In the genomic region with DNA sequence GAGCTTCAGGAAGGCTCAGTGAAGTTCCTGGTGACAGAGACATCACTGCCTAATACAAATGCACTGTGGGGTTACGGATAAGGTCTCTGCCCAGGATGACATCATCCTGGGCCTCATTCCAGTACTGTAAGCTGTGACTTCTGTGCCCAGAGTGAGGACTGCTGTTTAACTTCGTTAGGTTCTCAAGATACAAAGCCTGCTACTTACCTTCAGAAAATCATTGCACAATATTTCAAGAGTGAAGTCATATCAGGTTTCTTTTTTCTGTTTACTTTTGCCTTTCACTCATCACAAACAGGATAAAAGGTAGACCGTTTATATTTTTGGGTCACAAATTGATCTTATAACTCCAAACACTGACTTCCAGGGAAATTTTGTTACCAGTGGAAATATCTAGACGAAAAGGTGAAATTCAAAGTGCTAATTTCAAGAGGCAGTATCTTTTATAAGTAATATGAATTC, we compare ENCODE assay signal across 10 cellular contexts.
DNase-seq lines count a peak whose midpoint lies in the region; ATAC-seq, FAIRE-seq and TF ChIP-seq lines count a peak whose summit lies in the region.
"Had no signal": no experiment of that assay in that cellular context is flagged by ENCODE, and none has a peak within 500 bp of the region (broad histone marks: within the 10 kb centered on the region; RNA-seq: fewer than 3 reads in every experiment).

No MANE protein-coding gene starts in this region.

- intact Hi-C loops in lower lobe of right lung (cut with DNase I), result loop anchor here (10.0 kb wide), 1 partner anchor 172 kb away; no protein-coding TSS in a partner anchor

- H3K36me3 ChIP-seq in bronchial epithelial cell (ENCODE audit: control insufficient read depth, insufficient read depth, low read length) (no peaks in the 10 kb centered on the region), lower lobe of right lung (no peaks in the 10 kb centered on the region)
- H3K36me3 ChIP-seq: Peyer's patch had no signal

- no peak overlapping the region for H3K27ac ChIP-seq in lower lobe of right lung
- H3K27ac ChIP-seq: Peyer's patch had no signal

- H3K27me3 ChIP-seq in bronchial epithelial cell (ENCODE audit: control insufficient read depth, insufficient read depth, low read length), result no peaks in the 10 kb centered on the region
- H3K27me3 ChIP-seq in lower lobe of right lung (ENCODE audit: low read depth), result no peaks in the 10 kb centered on the region
- H3K27me3 ChIP-seq: Peyer's patch had no signal

- no peak overlapping the region for H3K4me3 ChIP-seq in bronchial epithelial cell (ENCODE audit: low read depth, low read length)
- H3K4me3 ChIP-seq in lower lobe of right lung, result no peak overlapping the region
- H3K4me3 ChIP-seq: Peyer's patch had no signal

- in situ Hi-C loops in Caki2 (cut with HindIII; ENCODE audit: low pct_unique_long_range_greater_than_20kb, low sequenced_read_pairs), result no loop called here

- ATAC-seq in lower lobe of right lung, result peak; percentile 91 to 96

- no peaks in the 10 kb centered on the region for H3K9me3 ChIP-seq in lower lobe of right lung
- H3K9me3 ChIP-seq: Peyer's patch had no signal

- peaks cover 12% of the 10 kb centered on the region for H3K4me1 ChIP-seq in lower lobe of right lung
- H3K4me1 ChIP-seq: Peyer's patch had no signal

- no peak for TF ChIP-seq CTCF in bronchial epithelial cell (IDR thresholded peaks at IDR 0.05; ENCODE audit: insufficient read depth, low read length, severe bottlenecking)
- no peak for TF ChIP-seq CTCF in lower lobe of right lung (IDR thresholded peaks at IDR 0.05)

- peak; percentile 18 for FAIRE-seq in bronchial epithelial cell (lab: Jason Lieb, UNC)

- DNase-seq in Caki2 (ENCODE audit: low read depth) (peak; percentile 90), HUDEP-2 (lab: John Stamatoyannopoulos, UW; ENCODE audit: unreplicated experiment in 76 of 76) (peak in 70 of 76 experiments; percentile 7 to 84 (median 50)), bronchial epithelial cell (ENCODE audit: low read depth) (peak; percentile 91), lower lobe of right lung (no peak), Kasumi-1 (lab: John Stamatoyannopoulos, UW) (no peak), C1 segment of cervical spinal cord (lab: John Stamatoyannopoulos, UW) (no peak), occipital lobe (lab: John Stamatoyannopoulos, UW) (no peak)
- no peak for DNase-seq in activated CD8-positive, alpha-beta memory T cell treated with anti-CD3 and anti-CD28 coated beads for 24 hours
- DNase-seq: activated effector memory CD4-positive, alpha-beta T cell treated with anti-CD3 and anti-CD28 coated beads, Interleukin-2, amount 50 U/mL, for 16 hours had no signal

Comparison
In these comparisons a context has a peak if more than half of its experiments do, and no peak if none do; other contexts are left out.
1. DNase-seq: peak in Caki2 (single experiment), HUDEP-2 (70 of 76) and bronchial epithelial cell (single experiment); none in lower lobe of right lung (single experiment), Kasumi-1 (0 of 2), C1 segment of cervical spinal cord (0 of 14), occipital lobe (single experiment) and activated CD8-positive, alpha-beta memory T cell treated with anti-CD3 and anti-CD28 coated beads for 24 hours (single experiment).